In genomic region chr17:7184091-7184488, GRCh38 we compare ENCODE assay signal across 15 cellular contexts. TPM values are rescaled to one million over a fixed set of nuclear protein-coding genes. Genes with fewer than 3 reads are reported as not detected.
DNase-seq lines count a peak whose midpoint lies in the region; ATAC-seq and TF ChIP-seq lines count a peak whose summit lies in the region.
"Had no signal": no experiment of that assay in that cellular context is flagged by ENCODE, and none has a peak within 500 bp of the region (broad histone marks: within the 10 kb centered on the region; RNA-seq: fewer than 3 reads in every experiment).

No MANE protein-coding gene starts in this region.

- no peaks in the 10 kb centered on the region for H3K27me3 Mint-ChIP-seq in chondrocyte (ENCODE audit: low read depth)
- no peaks in the 10 kb centered on the region for H3K27me3 Mint-ChIP-seq in activated CD4-positive, alpha-beta memory T cell treated with anti-CD3 and anti-CD28 coated beads for 36 hours

- H3K4me3 Mint-ChIP-seq in chondrocyte (ENCODE audit: unreplicated experiment), result no peak overlapping the region
- no peak overlapping the region for H3K4me3 Mint-ChIP-seq in activated CD4-positive, alpha-beta memory T cell treated with anti-CD3 and anti-CD28 coated beads for 36 hours
- H3K4me3 Mint-ChIP-seq: activated naive CD4-positive, alpha-beta T cell treated with anti-CD3 and anti-CD28 coated beads, Interleukin-2, amount 10 ng/mL, durations not matched to agents 7 days and 5 days had no signal

- H3K27ac Mint-ChIP-seq in chondrocyte (ENCODE audit: unreplicated experiment), result peak overlapping the region; percentile 63
- H3K27ac Mint-ChIP-seq in activated CD4-positive, alpha-beta memory T cell treated with anti-CD3 and anti-CD28 coated beads for 36 hours, result no peak overlapping the region
- H3K27ac Mint-ChIP-seq: activated naive CD4-positive, alpha-beta T cell treated with anti-CD3 and anti-CD28 coated beads, Interleukin-2, amount 10 ng/mL, durations not matched to agents 7 days and 5 days had no signal

- H3K9me3 Mint-ChIP-seq in chondrocyte (ENCODE audit: low read depth), result no peaks in the 10 kb centered on the region
- H3K9me3 Mint-ChIP-seq in activated CD4-positive, alpha-beta memory T cell treated with anti-CD3 and anti-CD28 coated beads for 36 hours, result no peaks in the 10 kb centered on the region
- H3K9me3 Mint-ChIP-seq: activated naive CD4-positive, alpha-beta T cell treated with anti-CD3 and anti-CD28 coated beads, Interleukin-2, amount 10 ng/mL, durations not matched to agents 7 days and 5 days had no signal

- POLR2A ChIA-PET in activated CD4-positive, alpha-beta memory T cell treated with anti-CD3 and anti-CD28 coated beads for 36 hours (lab: Charles Lee), result no interaction called here

- CTCF ChIA-PET in activated CD4-positive, alpha-beta memory T cell treated with anti-CD3 and anti-CD28 coated beads for 36 hours (lab: Charles Lee), result interaction anchor here (0.6 to 1.3 kb wide), 2 partner anchors 132 to 181 kb away, joined by 3 read pairs; no protein-coding TSS in a partner anchor

- intact Hi-C loops in mucosa of descending colon (cut with DNase I, micrococcal nuclease), result no loop called here
- intact Hi-C loops in activated CD4-positive, alpha-beta memory T cell treated with anti-CD3 and anti-CD28 coated beads for 36 hours (cut with micrococcal nuclease), result no loop called here

- H3K9me3 ChIP-seq in mucosa of descending colon, result no peaks in the 10 kb centered on the region
- H3K9me3 ChIP-seq: esophagus squamous epithelium, vagina had no signal

- H3K36me3 Mint-ChIP-seq in chondrocyte (ENCODE audit: low read depth), result peaks cover 5% of the 10 kb centered on the region
- no peaks in the 10 kb centered on the region for H3K36me3 Mint-ChIP-seq in activated CD4-positive, alpha-beta memory T cell treated with anti-CD3 and anti-CD28 coated beads for 36 hours
- H3K36me3 Mint-ChIP-seq: activated naive CD4-positive, alpha-beta T cell treated with anti-CD3 and anti-CD28 coated beads, Interleukin-2, amount 10 ng/mL, durations not matched to agents 7 days and 5 days had no signal

- ATAC-seq in mucosa of descending colon, result peak; percentile 94

- H3K4me1 Mint-ChIP-seq in chondrocyte (ENCODE audit: low read depth), result no peaks in the 10 kb centered on the region
- H3K4me1 Mint-ChIP-seq in activated CD4-positive, alpha-beta memory T cell treated with anti-CD3 and anti-CD28 coated beads for 36 hours (ENCODE audit: low read depth), result no peaks in the 10 kb centered on the region

- DNase-seq in NCI-H2081 (lab: John Stamatoyannopoulos, UW) (peak; percentile 2 to 3), NCI-H2081 treated with DMSO at 0.1 percent for 48 hours (lab: John Stamatoyannopoulos, UW) (no peak), DMS79 (lab: John Stamatoyannopoulos, UW) (peak; percentile 18), chondrocyte (ENCODE audit: low spot score) (peak; percentile 52), mucosa of descending colon (peak; percentile 74 to 87 (median 80)), EL (no peak), NCI-H1694 (lab: John Stamatoyannopoulos, UW) (no peak)
- no peak for DNase-seq in activated CD4-positive, alpha-beta memory T cell treated with anti-CD3 and anti-CD28 coated beads for 36 hours
- DNase-seq: activated naive CD4-positive, alpha-beta T cell treated with anti-CD3 and anti-CD28 coated beads, Interleukin-2, amount 10 ng/mL, durations not matched to agents 7 days and 5 days; central memory CD4-positive, alpha-beta T cell; esophagus squamous epithelium; NCI-H1417 treated with DMSO at 0.1 percent for 48 hours; OCI-M1; T-helper 2 cell had no signal

- no peak for TF ChIP-seq CTCF in chondrocyte (IDR thresholded peaks at IDR 0.05)
- no peak for TF ChIP-seq CTCF in mucosa of descending colon (IDR thresholded peaks at IDR 0.05)

- no peaks in the 10 kb centered on the region for H3K36me3 ChIP-seq in mucosa of descending colon (ENCODE audit: low read depth)
- H3K36me3 ChIP-seq: esophagus squamous epithelium, vagina had no signal

- H3K4me1 ChIP-seq in mucosa of descending colon (ENCODE audit: low read depth), result peaks cover 3% of the 10 kb centered on the region
- H3K4me1 ChIP-seq: esophagus squamous epithelium, vagina had no signal

- no peak overlapping the region for H3K4me3 ChIP-seq in mucosa of descending colon
- H3K4me3 ChIP-seq: esophagus squamous epithelium, vagina had no signal

RNA-seq across cellular contexts. Expression of gene ASGR1, which starts 4.9 kb away (rescaled TPM):
- total RNA-seq in chondrocyte (0.46 to 1.9 TPM (median 0.97 TPM) in 3 replicates), mucosa of descending colon (1 to 10 TPM in 2 of 3 donors, under 1 TPM in 1; 0.35 to 1.6 (median 1.2) TPM)
- 1 to 10 TPM in 1 of 2 experiments, under 1 TPM in 1; 0.76 to 1.2 TPM for total RNA-seq in activated CD4-positive, alpha-beta memory T cell treated with anti-CD3 and anti-CD28 coated beads for 36 hours

RNA-seq across cellular contexts. Expression of gene DLG4, which starts 35.5 kb away (rescaled TPM):
- total RNA-seq in chondrocyte (28.3 to 34.4 TPM (median 31.3 TPM) in 3 replicates), mucosa of descending colon (10 to 100 TPM in 1 of 3 donors, 1 to 10 TPM in 2; 4.1 to 34.5 (median 6.6) TPM)
- 1 to 10 TPM; 7.9 to 8.4 TPM for total RNA-seq in activated CD4-positive, alpha-beta memory T cell treated with anti-CD3 and anti-CD28 coated beads for 36 hours

RNA-seq across cellular contexts. Expression of gene ACADVL, which starts 35.6 kb away (rescaled TPM):
- 427 to 584 TPM (median 454 TPM) in 3 replicates for total RNA-seq in chondrocyte
- 1,000 to 10,000 TPM in 1 of 3 donors, 100 to 1,000 TPM in 2; 729 to 1,007 (median 804) TPM for total RNA-seq in mucosa of descending colon
- total RNA-seq in activated CD4-positive, alpha-beta memory T cell treated with anti-CD3 and anti-CD28 coated beads for 36 hours, result 100 to 1,000 TPM; 332 to 340 TPM

RNA-seq across cellular contexts. Expression of gene DVL2, which starts 50.2 kb away (rescaled TPM):
- total RNA-seq in chondrocyte (58.8 to 65.2 TPM (median 59.5 TPM) in 3 replicates), mucosa of descending colon (10 to 100 TPM; 33.4 to 52.0 (median 36.0) TPM)
- 10 to 100 TPM; 44.7 to 48.2 TPM for total RNA-seq in activated CD4-positive, alpha-beta memory T cell treated with anti-CD3 and anti-CD28 coated beads for 36 hours

RNA-seq across cellular contexts. Expression of gene PHF23, which starts 55.2 kb away (rescaled TPM):
- total RNA-seq in chondrocyte, result 49.5 to 57.8 TPM (median 53.1 TPM) in 3 replicates
- total RNA-seq in mucosa of descending colon, result 10 to 100 TPM; 36.0 to 49.8 (median 36.8) TPM
- total RNA-seq in activated CD4-positive, alpha-beta memory T cell treated with anti-CD3 and anti-CD28 coated beads for 36 hours, result 10 to 100 TPM; 24.0 to 28.7 TPM

Comparison
In these comparisons a context has a peak if more than half of its experiments do, and no peak if none do; other contexts are left out.
1. DNase-seq: peak in NCI-H2081 (2 of 2), DMS79 (single experiment), chondrocyte (single experiment) and mucosa of descending colon (3 of 3); none in NCI-H2081 treated with DMSO at 0.1 percent for 48 hours (single experiment), EL (single experiment), activated CD4-positive, alpha-beta memory T cell treated with anti-CD3 and anti-CD28 coated beads for 36 hours (single experiment) and NCI-H1694 (single experiment).